Comparison of ENCODE assay signal across 12 cellular contexts in the genomic region with DNA sequence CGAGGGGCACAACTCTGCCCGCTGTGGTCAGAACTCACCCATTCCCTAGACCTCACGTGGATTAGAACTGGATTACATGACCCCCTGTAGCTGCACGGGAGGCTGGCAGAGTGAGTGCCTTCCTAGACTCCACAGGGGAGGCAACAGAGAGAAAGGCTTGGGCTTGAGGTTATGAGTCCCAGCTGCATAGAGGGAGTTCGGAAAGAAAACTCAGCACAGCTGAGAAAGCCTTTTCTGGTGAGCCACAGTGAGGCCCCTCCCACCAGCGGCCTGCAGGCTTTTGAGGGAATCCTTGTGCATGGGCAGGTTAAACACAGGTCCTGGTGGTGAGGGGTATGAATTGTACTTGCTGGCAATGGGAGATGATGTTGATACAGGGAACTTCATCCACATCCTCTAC.
"Had no signal": no experiment of that assay in that cellular context is flagged by ENCODE, and none has a peak within 500 bp of the region (broad histone marks: within the 10 kb centered on the region; RNA-seq: fewer than 3 reads in every experiment).

No MANE protein-coding gene starts in this region.

- H3K27me3 ChIP-seq: pancreas had no signal

- H3K27ac Mint-ChIP-seq: activated CD4-positive, alpha-beta T cell treated with anti-CD3 and anti-CD28 coated beads, Interleukin-2, amount 10 ng/mL, durations not matched to agents 7 days and 5 days; immature natural killer cell; mesothelial cell of epicardium had no signal

- ATAC-seq: esophagus mucosa, lower lobe of right lung, pancreas had no signal

- H3K9me3 ChIP-seq: lower lobe of right lung, pancreas had no signal

- H3K4me1 Mint-ChIP-seq: activated CD4-positive, alpha-beta T cell treated with anti-CD3 and anti-CD28 coated beads, Interleukin-2, amount 10 ng/mL, durations not matched to agents 7 days and 5 days; immature natural killer cell had no signal

- H3K36me3 Mint-ChIP-seq: immature natural killer cell, mesothelial cell of epicardium had no signal

- H3K4me3 ChIP-seq: lower lobe of right lung, pancreas had no signal

- H3K4me1 ChIP-seq: lower lobe of right lung had no signal

- H3K27ac ChIP-seq: lower lobe of right lung, pancreas had no signal

- DNase-seq: activated CD4-positive, alpha-beta T cell treated with anti-CD3 and anti-CD28 coated beads, Interleukin-2, amount 10 ng/mL, durations not matched to agents 7 days and 5 days; activated CD8-positive, alpha-beta memory T cell treated with anti-CD3 and anti-CD28 coated beads, Interleukin-2, amount 50 U/mL, for 48 hours; activated naive CD4-positive, alpha-beta T cell treated with Interleukin-2 at 50 U/mL for 16 hours; aorta; hippocampal formation; immature natural killer cell; lower lobe of right lung; pancreas; stimulated activated CD4-positive, alpha-beta T cell treated with anti-CD3 and anti-CD28 coated beads, Interleukin-12 subunit alpha, Interleukin-12 subunit beta, amount 100 ng/mL, for 4 hours; stimulated activated CD4-positive, alpha-beta T cell treated with anti-CD3 and anti-CD28 coated beads, Interleukin-2, amount 100 ng/mL, for 24 hours had no signal

- H3K4me3 Mint-ChIP-seq: activated CD4-positive, alpha-beta T cell treated with anti-CD3 and anti-CD28 coated beads, Interleukin-2, amount 10 ng/mL, durations not matched to agents 7 days and 5 days; immature natural killer cell; mesothelial cell of epicardium had no signal

- H3K36me3 ChIP-seq: lower lobe of right lung, pancreas had no signal

- H3K9me3 Mint-ChIP-seq: activated CD4-positive, alpha-beta T cell treated with anti-CD3 and anti-CD28 coated beads, Interleukin-2, amount 10 ng/mL, durations not matched to agents 7 days and 5 days; immature natural killer cell; mesothelial cell of epicardium had no signal
